ENCODE assay signal across 21 cellular contexts in genomic region chr4:40826821-40827220, GRCh38.
DNase-seq lines count a peak whose midpoint lies in the region; ATAC-seq, FAIRE-seq and TF ChIP-seq lines count a peak whose summit lies in the region.
"Had no signal": no experiment of that assay in that cellular context is flagged by ENCODE, and none has a peak within 500 bp of the region (broad histone marks: within the 10 kb centered on the region; RNA-seq: fewer than 3 reads in every experiment).

No MANE protein-coding gene starts in this region.

- H3K9me3 ChIP-seq in BLaER1 (peaks cover 43% of the 10 kb centered on the region), astrocyte (ENCODE audit: insufficient read depth, low read depth, low read length) (no peaks in the 10 kb centered on the region)
- H3K9me3 ChIP-seq: Caco-2 had no signal

- H3K9ac ChIP-seq in BLaER1 = no peak overlapping the region
- H3K9ac ChIP-seq in astrocyte (ENCODE audit: low read length) = no peak overlapping the region

- H3K4me3 ChIP-seq in BLaER1 (no peak overlapping the region), astrocyte (ENCODE audit: insufficient read depth, low read depth, low read length) (no peak overlapping the region)

- H3K27ac Mint-ChIP-seq in astrocyte (ENCODE audit: unreplicated experiment) = peak overlapping the region; percentile 18
- H3K27ac Mint-ChIP-seq: B cell; CD4-positive, alpha-beta T cell; CD8-positive, alpha-beta T cell had no signal

- H4K20me1 ChIP-seq in BLaER1 (peaks cover 53% of the 10 kb centered on the region), astrocyte (ENCODE audit: insufficient read depth, low read length) (no peaks in the 10 kb centered on the region)

- peaks cover 40% of the 10 kb centered on the region for H3K4me1 ChIP-seq in BLaER1
- H3K4me1 ChIP-seq in astrocyte (ENCODE audit: insufficient read depth, low read length) = no peaks in the 10 kb centered on the region
- H3K4me1 ChIP-seq: Caco-2 had no signal

- no peaks in the 10 kb centered on the region for H3K79me2 ChIP-seq in astrocyte (ENCODE audit: insufficient read depth, low read length)

- peaks cover 3% of the 10 kb centered on the region for H3K4me1 Mint-ChIP-seq in astrocyte (ENCODE audit: low read depth, unreplicated experiment)

- H3K27me3 Mint-ChIP-seq in astrocyte (ENCODE audit: low read depth, unreplicated experiment) = no peaks in the 10 kb centered on the region
- H3K27me3 Mint-ChIP-seq: B cell; CD4-positive, alpha-beta T cell had no signal

- H3K27ac ChIP-seq in BLaER1 (no peak overlapping the region), astrocyte (ENCODE audit: low read depth, low read length) (no peak overlapping the region)
- H3K27ac ChIP-seq: C4-2B had no signal

- H3K36me3 Mint-ChIP-seq in astrocyte (ENCODE audit: low read depth, unreplicated experiment) = peaks cover 40% of the 10 kb centered on the region
- H3K36me3 Mint-ChIP-seq: CD8-positive, alpha-beta T cell had no signal

- no peak overlapping the region for H3K4me3 Mint-ChIP-seq in astrocyte (ENCODE audit: unreplicated experiment)
- H3K4me3 Mint-ChIP-seq: B cell; CD4-positive, alpha-beta T cell; CD8-positive, alpha-beta T cell had no signal

- H3K27me3 ChIP-seq in BLaER1 = no peaks in the 10 kb centered on the region
- no peaks in the 10 kb centered on the region for H3K27me3 ChIP-seq in astrocyte (ENCODE audit: insufficient read depth, low read length)

- no peaks in the 10 kb centered on the region for H3K9me3 Mint-ChIP-seq in astrocyte (ENCODE audit: unreplicated experiment)
- H3K9me3 Mint-ChIP-seq: CD4-positive, alpha-beta T cell; CD8-positive, alpha-beta T cell had no signal

- H2AFZ ChIP-seq in astrocyte (ENCODE audit: low read depth, low read length) = no peak overlapping the region

- DNase-seq in astrocyte (ENCODE audit: low read depth) (no peak), islet precursor cell (peak; percentile 22), AG08396 (ENCODE audit: low spot score) (no peak), C1 segment of cervical spinal cord (lab: John Stamatoyannopoulos, UW) (no peak)
- DNase-seq: 8988T; ACHN; AML-193; Caco-2; Calu3; CD4-positive, alpha-beta T cell; CD8-positive, alpha-beta T cell; DMS79 treated with DMSO at 0.1 percent for 48 hours; GF-D8 had no signal

- TF ChIP-seq CTCF in astrocyte (IDR thresholded peaks at IDR 0.05; ENCODE audit: insufficient read depth, low read depth, low read length) = no peak

- peak overlapping the region; percentile 1; the same call in 1 of the 2 replicates for H3K4me2 ChIP-seq in BLaER1
- no peak overlapping the region for H3K4me2 ChIP-seq in astrocyte (ENCODE audit: low read length)

- no peak for ATAC-seq in HG03175 (IDR thresholded peaks at IDR 0.05; ENCODE audit: unreplicated experiment)
- ATAC-seq: CD8-positive, alpha-beta T cell had no signal

- H3K36me3 ChIP-seq in BLaER1 (peaks cover 100% of the 10 kb centered on the region), astrocyte (ENCODE audit: insufficient read depth, low read length) (peaks cover 27% of the 10 kb centered on the region)

- no peak for FAIRE-seq in astrocyte (lab: Jason Lieb, UNC)
- FAIRE-seq: A204.1, D721Med, G401.6, GM19239 had no signal
